1 cellular context compared by ENCODE assay signal in the genomic region with DNA sequence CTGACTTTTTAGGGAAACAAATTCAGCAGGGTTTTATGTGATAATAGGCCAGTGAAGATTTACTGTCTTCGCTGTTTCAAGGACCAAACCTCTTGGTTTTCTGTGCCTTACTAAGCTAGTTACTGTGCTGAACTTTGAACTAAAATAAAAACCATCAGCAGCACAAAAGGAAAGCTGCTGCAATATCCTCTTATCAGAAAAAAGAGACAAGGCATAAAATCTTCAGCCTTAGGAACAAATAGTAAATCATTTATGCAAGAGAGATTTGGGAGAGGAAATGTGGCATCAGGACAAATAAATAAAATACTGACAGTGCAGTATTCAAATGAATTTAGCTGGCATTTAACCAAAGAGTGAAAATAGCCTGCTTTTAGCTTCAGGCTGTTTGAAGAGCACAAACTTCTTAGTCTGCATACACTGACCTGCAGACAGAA.
TF ChIP-seq lines count a peak whose summit lies in the region.

No MANE protein-coding gene starts in this region.

TF ChIP-seq in SK-N-SH treated with all-trans-retinoic acid at 6 μM for 48 hours, 23 proteins besides CTCF, POLR2A, EP300 and RAD21 (continued from another document):
- no peak for TF ChIP-seq POU6F1 (CRISPR knock-in tag; IDR thresholded peaks at IDR 0.05; ENCODE audit: borderline replicate concordance, low read depth)
- TF ChIP-seq SNAI2 (CRISPR knock-in tag; IDR thresholded peaks at IDR 0.05), result no peak
- no peak for TF ChIP-seq PPARA (CRISPR knock-in tag; IDR thresholded peaks at IDR 0.05; ENCODE audit: borderline replicate concordance)
- TF ChIP-seq ZFP30 (CRISPR knock-in tag; IDR thresholded peaks at IDR 0.05), result no peak
- no peak for TF ChIP-seq CSDC2 (CRISPR knock-in tag; IDR thresholded peaks at IDR 0.05)
- TF ChIP-seq ZNF565 (CRISPR knock-in tag; conservative IDR thresholded peaks at IDR 0.05; ENCODE audit: low read depth), result no peak
- TF ChIP-seq ZNF8 (CRISPR knock-in tag; IDR thresholded peaks at IDR 0.05), result no peak
